ENCODE assay signal across 26 cellular contexts in genomic region chr19:55473201-55473600, GRCh38. TPM values are rescaled to one million over a fixed set of nuclear protein-coding genes. Genes with fewer than 3 reads are reported as not detected.
DNase-seq lines count a peak whose midpoint lies in the region; ATAC-seq and TF ChIP-seq lines count a peak whose summit lies in the region.
"Had no signal": no experiment of that assay in that cellular context is flagged by ENCODE, and none has a peak within 500 bp of the region (broad histone marks: within the 10 kb centered on the region; RNA-seq: fewer than 3 reads in every experiment).

No MANE protein-coding gene starts in this region.

- H4K8ac ChIP-seq in IMR-90 (ENCODE audit: low read depth in 2 of 2, low read length in 2 of 2): peak overlapping the region in 1 of 2 experiments; percentile 66; a peak in 2 of 4 replicates

- ATAC-seq in GM23338: peak; percentile 8
- ATAC-seq in IMR-90 (ENCODE audit: low read depth): no peak
- no peak for ATAC-seq in activated CD8-positive, alpha-beta T cell treated with anti-CD3 and anti-CD28 coated beads for 36 hours
- ATAC-seq in HG02610 (IDR thresholded peaks at IDR 0.05; ENCODE audit: unreplicated experiment): no peak
- ATAC-seq: CD8-positive, alpha-beta T cell; natural killer cell treated with Interleukin-12 subunit alpha and Interleukin-12 subunit beta and Interleukin-15 and Interleukin-18, amount 100 ng/mL, for 72 hours had no signal

- peaks cover 9% of the 10 kb centered on the region for H3K9me1 ChIP-seq in IMR-90 (ENCODE audit: insufficient read depth, low read length)

- peaks cover 3% of the 10 kb centered on the region; the same call in 1 of the 3 replicates for H3K9me3 Mint-ChIP-seq in GM23338
- no peaks in the 10 kb centered on the region for H3K9me3 Mint-ChIP-seq in endodermal cell
- no peaks in the 10 kb centered on the region for H3K9me3 Mint-ChIP-seq in activated CD8-positive, alpha-beta T cell treated with anti-CD3 and anti-CD28 coated beads for 36 hours
- H3K9me3 Mint-ChIP-seq: activated naive CD8-positive, alpha-beta T cell treated with anti-CD3 and anti-CD28 coated beads, Interleukin-2, amount 10 ng/mL, durations not matched to agents 7 days and 5 days; activated T-helper 1 cell treated with anti-CD3 and anti-CD28 coated beads, Interleukin-12 subunit alpha, Interleukin-12 subunit beta, Interleukin-2, Interleukin-4 antibody, amounts not matched to agents 30 ng/mL and 10 ng/mL and 1 ng/mL, durations not matched to agents 14 hours and 24 hours and 36 hours; CD8-positive, alpha-beta T cell; dendritic cell treated with granulocyte-macrophage colony-stimulating factor and Interleukin-4, amounts not matched to agents 40 ng/mL and 50 ng/mL, for 4 days; memory B cell; natural killer cell treated with Interleukin-12 subunit alpha and Interleukin-12 subunit beta and Interleukin-15 and Interleukin-18, amount 100 ng/mL, for 72 hours had no signal

- in situ Hi-C loops in IMR-90 (cut with MboI; ENCODE audit: low sequenced_read_pairs): no loop called here

- H4K91ac ChIP-seq in IMR-90 (ENCODE audit: insufficient read depth, low read depth, low read length): no peak overlapping the region

- no peak overlapping the region for H3K23ac ChIP-seq in IMR-90 (ENCODE audit: low read depth, low read length)

- peak overlapping the region; percentile 66; the same call in 1 of the 2 replicates for H3K4me2 ChIP-seq in GM23338
- H3K4me2 ChIP-seq in IMR-90 (ENCODE audit: low read depth, low read length): no peak overlapping the region
- H3K4me2 ChIP-seq in osteoblast (ENCODE audit: insufficient read depth, low read length): no peak overlapping the region
- H3K4me2 ChIP-seq: hepatocyte had no signal

- no peak overlapping the region for H3K56ac ChIP-seq in IMR-90 (ENCODE audit: extremely low read depth, insufficient read depth, low read length)

- no peak for TF ChIP-seq RAD21 in IMR-90 (IDR thresholded peaks at IDR 0.05; ENCODE audit: low read length)

- no peak overlapping the region for H3K18ac ChIP-seq in IMR-90 (ENCODE audit: low read depth, low read length)

- no peak overlapping the region for H3K4me3 Mint-ChIP-seq in GM23338
- no peak overlapping the region for H3K4me3 Mint-ChIP-seq in endodermal cell
- no peak overlapping the region for H3K4me3 Mint-ChIP-seq in activated CD8-positive, alpha-beta T cell treated with anti-CD3 and anti-CD28 coated beads for 36 hours
- H3K4me3 Mint-ChIP-seq: activated naive CD8-positive, alpha-beta T cell treated with anti-CD3 and anti-CD28 coated beads, Interleukin-2, amount 10 ng/mL, durations not matched to agents 7 days and 5 days; activated T-helper 1 cell treated with anti-CD3 and anti-CD28 coated beads, Interleukin-12 subunit alpha, Interleukin-12 subunit beta, Interleukin-2, Interleukin-4 antibody, amounts not matched to agents 30 ng/mL and 10 ng/mL and 1 ng/mL, durations not matched to agents 14 hours and 24 hours and 36 hours; CD8-positive, alpha-beta T cell; dendritic cell treated with granulocyte-macrophage colony-stimulating factor and Interleukin-4, amounts not matched to agents 40 ng/mL and 50 ng/mL, for 4 days; memory B cell; natural killer cell treated with Interleukin-12 subunit alpha and Interleukin-12 subunit beta and Interleukin-15 and Interleukin-18, amount 100 ng/mL, for 72 hours had no signal

- peaks cover 7 to 18% of the 10 kb centered on the region in 2 experiments; a peak in 3 of 4 replicates for H3K79me1 ChIP-seq in IMR-90 (ENCODE audit: low read depth in 1 of 2, low read length in 2 of 2)

- no peaks in the 10 kb centered on the region for H3K27me3 ChIP-seq in GM23338 (ENCODE audit: insufficient read depth)
- no peaks in the 10 kb centered on the region for H3K27me3 ChIP-seq in IMR-90 (ENCODE audit: control insufficient read depth, insufficient read depth, low read length)
- H3K27me3 ChIP-seq in endodermal cell (ENCODE audit: control insufficient read depth, insufficient read depth, low read length, poor library complexity, severe bottlenecking): no peaks in the 10 kb centered on the region
- H3K27me3 ChIP-seq in osteoblast (ENCODE audit: insufficient read depth, low read length): no peaks in the 10 kb centered on the region
- H3K27me3 ChIP-seq: brain microvascular endothelial cell, hepatocyte, MG63 had no signal

- H2AFZ ChIP-seq in GM23338 (peak overlapping the region; percentile 69), IMR-90 (replicated peaks; ENCODE audit: low read length, poor library complexity) (peak overlapping the region; percentile 58), osteoblast (ENCODE audit: low read length) (no peak overlapping the region)
- H2AFZ ChIP-seq: hepatocyte had no signal

- dilution Hi-C loops in IMR-90 (cut with HindIII; ENCODE audit: low sequenced_read_pairs, unreplicated experiment): no loop called here

- TF ChIP-seq CTCF in GM23338 (conservative IDR thresholded peaks at IDR 0.05; ENCODE audit: low read depth in 2 of 2) (no peak), IMR-90 (conservative IDR thresholded peaks at IDR 0.05; ENCODE audit: low read depth, low read length) (no peak), endodermal cell (conservative IDR thresholded peaks at IDR 0.05) (no peak), osteoblast (IDR thresholded peaks at IDR 0.05; ENCODE audit: extremely low read depth, low read depth, low read length) (no peak)
- TF ChIP-seq CTCF in activated CD8-positive, alpha-beta T cell treated with anti-CD3 and anti-CD28 coated beads for 36 hours (IDR thresholded peaks at IDR 0.05): no peak

- H2BK5ac ChIP-seq in IMR-90 (ENCODE audit: low read depth, low read length, poor library complexity, severe bottlenecking): no peak overlapping the region

- DNase-seq in GM23338 (ENCODE audit: low spot score) (no peak), IMR-90 (no peak), endodermal cell (peak; percentile 62), osteoblast (ENCODE audit: insufficient read length, low spot score, missing footprints) (no peak)
- no peak for DNase-seq in activated T-cell treated with anti-CD3 and anti-CD28 coated beads, Interleukin-2, amount 50 U/mL, for 1 hour
- no peak for DNase-seq in activated CD8-positive, alpha-beta T cell treated with anti-CD3 and anti-CD28 coated beads for 36 hours
- DNase-seq: activated CD4-positive, CD25-positive, alpha-beta regulatory T cell treated with anti-CD3 and anti-CD28 coated beads, Interleukin-2, amount 50 U/mL, for 72 hours; activated naive CD8-positive, alpha-beta T cell treated with anti-CD3 and anti-CD28 coated beads, Interleukin-2, amount 10 ng/mL, durations not matched to agents 7 days and 5 days; CD8-positive, alpha-beta T cell; DND-41; MG63; NCI-H1930; NCI-H510A; NK-92 treated with Interleukin-12 subunit alpha and Interleukin-12 subunit beta, amount 100 ng/mL, for 24 hours had no signal

- H3K9me3 ChIP-seq in IMR-90 (ENCODE audit: control insufficient read depth, insufficient read depth, low read length) (no peaks in the 10 kb centered on the region), endodermal cell (ENCODE audit: control insufficient read depth, low read length) (no peaks in the 10 kb centered on the region), osteoblast (ENCODE audit: low read depth, low read length) (no peaks in the 10 kb centered on the region)
- H3K9me3 ChIP-seq: MG63 had no signal

- peaks cover 4% of the 10 kb centered on the region; the same call in 1 of the 3 replicates for H3K36me3 Mint-ChIP-seq in GM23338 (ENCODE audit: low read depth)
- H3K36me3 Mint-ChIP-seq in endodermal cell (ENCODE audit: low read depth): no peaks in the 10 kb centered on the region
- H3K36me3 Mint-ChIP-seq in activated CD8-positive, alpha-beta T cell treated with anti-CD3 and anti-CD28 coated beads for 36 hours (ENCODE audit: low read depth): peaks cover 2% of the 10 kb centered on the region
- H3K36me3 Mint-ChIP-seq: activated naive CD8-positive, alpha-beta T cell treated with anti-CD3 and anti-CD28 coated beads, Interleukin-2, amount 10 ng/mL, durations not matched to agents 7 days and 5 days; CD8-positive, alpha-beta T cell; memory B cell; natural killer cell treated with Interleukin-12 subunit alpha and Interleukin-12 subunit beta and Interleukin-15 and Interleukin-18, amount 100 ng/mL, for 72 hours had no signal

- CTCF ChIA-PET in IMR-90 (lab: Yijun Ruan, JAX): no interaction called here
- CTCF ChIA-PET in activated CD8-positive, alpha-beta T cell treated with anti-CD3 and anti-CD28 coated beads for 36 hours (lab: Charles Lee): interaction anchor here (0.8 to 5.6 kb wide), 4 partner anchors 15 to 160 kb away, joined by 3 to 47 read pairs (median 3); no protein-coding TSS in a partner anchor

- no peak for TF ChIP-seq POLR2A in IMR-90 (IDR thresholded peaks at IDR 0.05; ENCODE audit: low read depth, low read length)

- H4K20me1 ChIP-seq in GM23338 (replicated peaks; ENCODE audit: insufficient read depth): no peaks in the 10 kb centered on the region
- H4K20me1 ChIP-seq in IMR-90 (ENCODE audit: insufficient read depth, low read length): no peaks in the 10 kb centered on the region
- no peaks in the 10 kb centered on the region for H4K20me1 ChIP-seq in osteoblast (ENCODE audit: insufficient read depth, low read length)

- H2AK5ac ChIP-seq in IMR-90 (ENCODE audit: low read depth, low read length): no peak overlapping the region; the same call in 1 of the 2 replicates

- WGBS in IMR-90 (ENCODE audit: extremely low coverage in 2 of 2, insufficient read length in 1 of 2), 2 experiments: 86% methylated on average over 2 of the region's 8 CpGs; no CpG with 5 or more reads in 1 of the 2 experiments
- WGBS in endodermal cell (ENCODE audit: insufficient coverage in 1 of 2, insufficient read length in 1 of 2), 2 experiments: 65 to 86% methylated on average over 5 to 8 of the region's 8 CpGs

- peak overlapping the region; percentile 90 for H2AK9ac ChIP-seq in IMR-90 (replicated peaks; ENCODE audit: low read depth, low read length, poor library complexity)

- peaks cover 22% of the 10 kb centered on the region; the same call in 1 of the 2 replicates for H3F3A ChIP-seq in GM23338 (replicated peaks; ENCODE audit: low read depth)

- H3K4me1 Mint-ChIP-seq in GM23338 (peaks cover 20% of the 10 kb centered on the region), endodermal cell (peaks cover 16% of the 10 kb centered on the region)
- peaks cover 10% of the 10 kb centered on the region for H3K4me1 Mint-ChIP-seq in activated CD8-positive, alpha-beta T cell treated with anti-CD3 and anti-CD28 coated beads for 36 hours (ENCODE audit: low read depth)

- no peak overlapping the region for H4K5ac ChIP-seq in IMR-90 (ENCODE audit: low read depth, low read length)

- H3K9me2 ChIP-seq in GM23338 (ENCODE audit: insufficient read depth): no peaks in the 10 kb centered on the region

- H3K27ac ChIP-seq in GM23338 (ENCODE audit: low read depth) (no peak overlapping the region), IMR-90 (ENCODE audit: insufficient read depth, low read length) (no peak overlapping the region), endodermal cell (ENCODE audit: low read depth, low read length) (no peak overlapping the region), osteoblast (ENCODE audit: low read depth, low read length) (peak overlapping the region; percentile 85)
- H3K27ac ChIP-seq: brain microvascular endothelial cell, hepatocyte had no signal

- H3K14ac ChIP-seq in IMR-90 (replicated peaks; ENCODE audit: low read depth, low read length): no peak overlapping the region

- 0 out of 2 replicates have a peak overlapping the region, but pooled peaks have one; percentile 19 for H3K4ac ChIP-seq in IMR-90 (ENCODE audit: low read depth, low read length)

- no peak overlapping the region for H3K4me3 ChIP-seq in GM23338
- no peak overlapping the region for H3K4me3 ChIP-seq in IMR-90 (ENCODE audit: insufficient read depth, low read depth, low read length)
- H3K4me3 ChIP-seq in endodermal cell (ENCODE audit: low read length): no peak overlapping the region
- H3K4me3 ChIP-seq in osteoblast (ENCODE audit: insufficient read depth, low read length): no peak overlapping the region
- H3K4me3 ChIP-seq: hepatocyte had no signal

- H2BK15ac ChIP-seq in IMR-90 (ENCODE audit: low read depth, low read length): no peak overlapping the region

- peaks cover 13% of the 10 kb centered on the region; the same call in 1 of the 2 replicates for H3K4me1 ChIP-seq in GM23338 (ENCODE audit: insufficient read depth)
- peaks cover 10% of the 10 kb centered on the region for H3K4me1 ChIP-seq in IMR-90 (ENCODE audit: control insufficient read depth, insufficient read depth, low read length)
- H3K4me1 ChIP-seq in endodermal cell (ENCODE audit: control insufficient read depth, insufficient read depth, low read length): no peaks in the 10 kb centered on the region
- peaks cover 32% of the 10 kb centered on the region for H3K4me1 ChIP-seq in osteoblast (ENCODE audit: insufficient read depth, low read length)

- peak overlapping the region; percentile 1; the same call in 1 of the 2 replicates for H2BK120ac ChIP-seq in IMR-90 (ENCODE audit: low read depth, low read length)

- H3K9ac ChIP-seq in IMR-90 (ENCODE audit: low read depth, low read length): no peak overlapping the region
- no peak overlapping the region for H3K9ac ChIP-seq in endodermal cell (ENCODE audit: extremely low read depth, low read length, poor library complexity, severe bottlenecking)

- H3K79me2 ChIP-seq in GM23338 (replicated peaks; ENCODE audit: insufficient read depth) (peaks cover 9% of the 10 kb centered on the region), osteoblast (ENCODE audit: insufficient read depth, low read length) (peaks cover 7% of the 10 kb centered on the region)

- H3K27me3 Mint-ChIP-seq in GM23338 (ENCODE audit: insufficient read depth, low read depth, poor library complexity) (peaks cover 22% of the 10 kb centered on the region), endodermal cell (ENCODE audit: insufficient read depth) (no peaks in the 10 kb centered on the region)
- H3K27me3 Mint-ChIP-seq in activated CD8-positive, alpha-beta T cell treated with anti-CD3 and anti-CD28 coated beads for 36 hours: no peaks in the 10 kb centered on the region
- H3K27me3 Mint-ChIP-seq: activated naive CD8-positive, alpha-beta T cell treated with anti-CD3 and anti-CD28 coated beads, Interleukin-2, amount 10 ng/mL, durations not matched to agents 7 days and 5 days; dendritic cell treated with granulocyte-macrophage colony-stimulating factor and Interleukin-4, amounts not matched to agents 40 ng/mL and 50 ng/mL, for 4 days; memory B cell; natural killer cell treated with Interleukin-12 subunit alpha and Interleukin-12 subunit beta and Interleukin-15 and Interleukin-18, amount 100 ng/mL, for 72 hours had no signal

- intact Hi-C loops in IMR-90 (cut with micrococcal nuclease): no loop called here
- intact Hi-C loops in activated CD8-positive, alpha-beta T cell treated with anti-CD3 and anti-CD28 coated beads for 36 hours (cut with micrococcal nuclease): no loop called here

- no peak overlapping the region for H2BK20ac ChIP-seq in IMR-90 (ENCODE audit: low read depth, low read length)

- POLR2A ChIA-PET in IMR-90 (lab: Charles Lee; ENCODE audit: unreplicated experiment): no interaction called here
- POLR2A ChIA-PET in activated CD8-positive, alpha-beta T cell treated with anti-CD3 and anti-CD28 coated beads for 36 hours (lab: Charles Lee): no interaction called here

- H3K36me3 ChIP-seq in GM23338 (ENCODE audit: insufficient read depth) (no peaks in the 10 kb centered on the region), IMR-90 (ENCODE audit: control insufficient read depth, insufficient read depth, low read length) (no peaks in the 10 kb centered on the region), endodermal cell (ENCODE audit: control insufficient read depth, insufficient read depth, low read length) (no peaks in the 10 kb centered on the region), osteoblast (ENCODE audit: insufficient read depth, low read length) (no peaks in the 10 kb centered on the region)
- H3K36me3 ChIP-seq: brain microvascular endothelial cell had no signal

- H3K27ac Mint-ChIP-seq in GM23338 (0 out of 2 replicates have a peak overlapping the region, but pooled peaks have one; percentile 60), endodermal cell (no peak overlapping the region)
- H3K27ac Mint-ChIP-seq in activated CD8-positive, alpha-beta T cell treated with anti-CD3 and anti-CD28 coated beads for 36 hours: no peak overlapping the region
- H3K27ac Mint-ChIP-seq: activated naive CD8-positive, alpha-beta T cell treated with anti-CD3 and anti-CD28 coated beads, Interleukin-2, amount 10 ng/mL, durations not matched to agents 7 days and 5 days; activated T-helper 1 cell treated with anti-CD3 and anti-CD28 coated beads, Interleukin-12 subunit alpha, Interleukin-12 subunit beta, Interleukin-2, Interleukin-4 antibody, amounts not matched to agents 30 ng/mL and 10 ng/mL and 1 ng/mL, durations not matched to agents 14 hours and 24 hours and 36 hours; CD8-positive, alpha-beta T cell; dendritic cell treated with granulocyte-macrophage colony-stimulating factor and Interleukin-4, amounts not matched to agents 40 ng/mL and 50 ng/mL, for 4 days; memory B cell; natural killer cell treated with Interleukin-12 subunit alpha and Interleukin-12 subunit beta and Interleukin-15 and Interleukin-18, amount 100 ng/mL, for 72 hours had no signal

- BruUV-seq in IMR-90 (replicated peaks; lab: Mats Ljungman, UMichigan): no TSS peak

RNA-seq across cellular contexts. Expression of gene ZNF628, which starts 3.2 kb away (rescaled TPM):
- 10.7 and 12.7 TPM in 2 replicates for total RNA-seq in GM23338 (2014; rRNA removed; shearing (Covaris generic))
- polyA plus RNA-seq in GM23338 (2016; fragmentation: Nextera tagmentation; extraction: Ambion mirVana): 3.9 and 4.9 TPM in 2 replicates
- 0.18 and 0.28 TPM in 2 replicates for total RNA-seq in IMR-90 (2012; rRNA removed)
- 1.9 and 2.6 TPM in 2 replicates for polyA plus RNA-seq in IMR-90 (2012; rRNA removed)
- 2.0 and 4.3 TPM in 2 replicates for polyA plus RNA-seq in IMR-90 (2012; cell fraction: cytosol; rRNA removed)
- 4.7 and 12.2 TPM in 2 replicates for polyA plus RNA-seq in IMR-90 (2012; cell fraction: nucleus; rRNA removed; ENCODE audit: low replicate concordance)
- total RNA-seq in endodermal cell: 10 to 100 TPM in 1 of 2 donors, 1 to 10 TPM in 1; 9.9 to 12.6 TPM
- polyA plus RNA-seq in endodermal cell (2013, experiment 1 of 2): 8.9 TPM
- 11.8 TPM for polyA plus RNA-seq in endodermal cell (2013, experiment 2 of 2)
- total RNA-seq in osteoblast: 1.5 and 2.9 TPM in 2 replicates
- 1 to 10 TPM; 8.4 to 8.6 TPM for total RNA-seq in activated CD8-positive, alpha-beta T cell treated with anti-CD3 and anti-CD28 coated beads for 36 hours

RNA-seq across cellular contexts. Expression of gene C19orf85, which starts 8.7 kb away (rescaled TPM):
- total RNA-seq in GM23338 (2014; rRNA removed; shearing (Covaris generic)): 0.85 and 1.7 TPM in 2 replicates
- polyA plus RNA-seq in GM23338 (2016; fragmentation: Nextera tagmentation; extraction: Ambion mirVana): 2.1 and 3.4 TPM in 2 replicates
- total RNA-seq in IMR-90 (2012; rRNA removed): not detected in 2 replicates
- not detected in 2 replicates for polyA plus RNA-seq in IMR-90 (2012; rRNA removed)
- not detected in 2 replicates for polyA plus RNA-seq in IMR-90 (2012; cell fraction: cytosol; rRNA removed)
- 0.11 TPM in 1 of 2 replicates, not detected in the other for polyA plus RNA-seq in IMR-90 (2012; cell fraction: nucleus; rRNA removed; ENCODE audit: low replicate concordance)
- total RNA-seq in endodermal cell: 1 to 10 TPM in 1 of 2 donors, under 1 TPM in 1; 0.62 to 2.3 TPM
- 0.39 TPM for polyA plus RNA-seq in endodermal cell (2013, experiment 1 of 2)
- polyA plus RNA-seq in endodermal cell (2013, experiment 2 of 2): not detected
- total RNA-seq in osteoblast: not detected in 2 replicates
- total RNA-seq in activated CD8-positive, alpha-beta T cell treated with anti-CD3 and anti-CD28 coated beads for 36 hours: not detected
- total RNA-seq: activated naive CD8-positive, alpha-beta T cell treated with anti-CD3 and anti-CD28 coated beads, Interleukin-2, amount 10 ng/mL, durations not matched to agents 7 days and 5 days; activated T-helper 1 cell treated with anti-CD3 and anti-CD28 coated beads, Interleukin-12 subunit alpha, Interleukin-12 subunit beta, Interleukin-2, Interleukin-4 antibody, amounts not matched to agents 30 ng/mL and 10 ng/mL and 1 ng/mL, durations not matched to agents 14 hours and 24 hours and 36 hours; CD8-positive, alpha-beta T cell; endothelial cell of umbilical vein; fibroblast of villous mesenchyme; hepatocyte; natural killer cell treated with Interleukin-12 subunit alpha and Interleukin-12 subunit beta and Interleukin-15 and Interleukin-18, amount 100 ng/mL, for 72 hours; RPMI7951; temporal lobe had no signal
- polyA plus RNA-seq: endothelial cell of umbilical vein, hepatocyte, keratinocyte had no signal

RNA-seq across cellular contexts. Expression of gene ISOC2, which starts 11.8 kb away (rescaled TPM):
- 82.1 and 85.2 TPM in 2 replicates for total RNA-seq in GM23338 (2014; rRNA removed; shearing (Covaris generic))
- polyA plus RNA-seq in GM23338 (2016; fragmentation: Nextera tagmentation; extraction: Ambion mirVana) (62.6 and 76.5 TPM in 2 replicates), IMR-90 (2012; rRNA removed) (82.1 and 119 TPM in 2 replicates)
- total RNA-seq in IMR-90 (2012; rRNA removed) (46.7 and 56.1 TPM in 2 replicates), endodermal cell (10 to 100 TPM; 35.9 to 39.2 TPM), osteoblast (55.4 and 65.1 TPM in 2 replicates)
- polyA plus RNA-seq in IMR-90 (2012; cell fraction: cytosol; rRNA removed): 50.5 and 139 TPM in 2 replicates
- 29.9 and 88.9 TPM in 2 replicates for polyA plus RNA-seq in IMR-90 (2012; cell fraction: nucleus; rRNA removed; ENCODE audit: low replicate concordance)
- polyA plus RNA-seq in endodermal cell (2013, experiment 1 of 2): 30.9 TPM
- 30.8 TPM for polyA plus RNA-seq in endodermal cell (2013, experiment 2 of 2)
- total RNA-seq in activated CD8-positive, alpha-beta T cell treated with anti-CD3 and anti-CD28 coated beads for 36 hours: 10 to 100 TPM; 29.0 to 29.3 TPM

RNA-seq across cellular contexts. Expression of gene NAT14, which starts 11.8 kb away (rescaled TPM):
- 25.4 and 27.8 TPM in 2 replicates for total RNA-seq in GM23338 (2014; rRNA removed; shearing (Covaris generic))
- polyA plus RNA-seq in GM23338 (2016; fragmentation: Nextera tagmentation; extraction: Ambion mirVana): 39.6 and 45.5 TPM in 2 replicates
- total RNA-seq in IMR-90 (2012; rRNA removed): 4.3 and 7.2 TPM in 2 replicates
- polyA plus RNA-seq in IMR-90 (2012; rRNA removed): 40.9 and 41.2 TPM in 2 replicates
- 42.0 and 62.9 TPM in 2 replicates for polyA plus RNA-seq in IMR-90 (2012; cell fraction: cytosol; rRNA removed)
- 65.5 and 111 TPM in 2 replicates for polyA plus RNA-seq in IMR-90 (2012; cell fraction: nucleus; rRNA removed; ENCODE audit: low replicate concordance)
- total RNA-seq in endodermal cell: 10 to 100 TPM; 51.3 to 67.1 TPM
- polyA plus RNA-seq in endodermal cell (2013, experiment 1 of 2): 66.6 TPM
- 69.7 TPM for polyA plus RNA-seq in endodermal cell (2013, experiment 2 of 2)
- 8.3 and 11.2 TPM in 2 replicates for total RNA-seq in osteoblast
- 10 to 100 TPM; 18.9 to 19.9 TPM for total RNA-seq in activated CD8-positive, alpha-beta T cell treated with anti-CD3 and anti-CD28 coated beads for 36 hours

RNA-seq across cellular contexts. Expression of gene SSC5D, which starts 15.0 kb away (rescaled TPM):
- total RNA-seq in GM23338 (2014; rRNA removed; shearing (Covaris generic)): 0.69 and 1.2 TPM in 2 replicates
- 0.14 and 0.23 TPM in 2 replicates for polyA plus RNA-seq in GM23338 (2016; fragmentation: Nextera tagmentation; extraction: Ambion mirVana)
- total RNA-seq in IMR-90 (2012; rRNA removed): 1.4 and 1.7 TPM in 2 replicates
- polyA plus RNA-seq in IMR-90 (2012; rRNA removed): 14.1 and 19.1 TPM in 2 replicates
- polyA plus RNA-seq in IMR-90 (2012; cell fraction: cytosol; rRNA removed): 10.9 and 19.1 TPM in 2 replicates
- 44.4 and 80.8 TPM in 2 replicates for polyA plus RNA-seq in IMR-90 (2012; cell fraction: nucleus; rRNA removed; ENCODE audit: low replicate concordance)
- 1 to 10 TPM; 1.4 to 2.4 TPM for total RNA-seq in endodermal cell
- 8.0 TPM for polyA plus RNA-seq in endodermal cell (2013, experiment 1 of 2)
- 7.4 TPM for polyA plus RNA-seq in endodermal cell (2013, experiment 2 of 2)
- total RNA-seq in osteoblast: 22.7 and 77.4 TPM in 2 replicates
- under 1 TPM; 0.67 to 0.70 TPM for total RNA-seq in activated CD8-positive, alpha-beta T cell treated with anti-CD3 and anti-CD28 coated beads for 36 hours
- polyA plus RNA-seq: keratinocyte had no signal
